In the genomic region with DNA sequence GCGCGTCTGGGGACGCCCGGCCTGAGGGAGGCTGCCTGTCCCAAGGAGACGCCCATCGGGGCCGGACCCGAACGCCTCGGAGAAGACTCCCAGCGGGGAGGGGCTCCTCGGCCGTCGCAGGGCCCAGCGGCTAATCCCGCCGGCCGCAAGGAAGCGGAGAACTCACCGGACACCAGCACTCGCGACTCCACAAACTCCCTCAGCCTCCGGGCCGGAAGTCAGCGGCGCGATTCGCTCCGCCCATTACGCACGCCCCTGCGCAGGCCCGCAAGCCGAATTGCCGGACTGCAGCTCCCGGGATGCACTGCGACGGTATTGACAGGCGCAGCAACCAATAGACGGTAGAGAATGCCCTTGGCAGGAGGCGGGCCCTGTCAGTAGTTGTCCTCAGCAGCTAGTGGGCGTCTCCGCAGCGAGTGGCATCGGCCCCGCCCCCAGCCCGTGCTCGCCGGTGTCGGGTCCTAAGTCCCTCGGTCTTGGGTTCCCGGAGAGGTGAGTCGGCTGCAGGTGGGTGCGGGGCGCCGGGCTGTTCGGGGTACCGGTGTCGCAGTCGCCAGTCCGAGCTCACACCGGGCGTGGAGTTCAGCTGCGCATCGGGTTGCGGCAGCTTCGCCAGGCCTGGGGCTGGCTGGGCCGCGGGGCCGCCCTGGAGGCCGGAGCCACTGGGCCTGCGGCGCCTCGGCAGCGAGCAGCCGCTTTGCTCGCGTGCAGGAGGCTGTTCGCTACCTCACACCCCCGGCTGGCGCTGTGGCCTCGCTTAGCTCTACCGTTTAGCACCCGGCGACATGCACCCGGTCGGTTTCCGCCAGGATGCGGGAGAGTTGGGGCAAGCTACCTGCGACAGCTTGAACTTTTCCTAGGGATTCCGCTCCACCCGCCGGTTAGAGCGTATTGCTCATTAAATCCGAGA, we compare ENCODE assay signal across 1 cellular context.
TF ChIP-seq lines count a peak whose summit lies in the region.

TSS of gene ZNF174 (plus strand) at position 437 of the 910 bp plus-strand sequence. CDS start 790 bp downstream, outside the sequence.
TSS of gene ZSCAN32 (minus strand) at position 226 of the 910 bp plus-strand sequence. CDS start 3,447 bp downstream, outside the sequence.

TF ChIP-seq in HepG2, 621 proteins besides CTCF, POLR2A, EP300 and RAD21 (continued from another document and continues in another):
- TF ChIP-seq MLXIP (CRISPR knock-in tag; IDR thresholded peaks at IDR 0.05; ENCODE audit: borderline replicate concordance) (no peak), DMAP1 (CRISPR knock-in tag; IDR thresholded peaks at IDR 0.05) (peak; percentile 63; the same call in 1 of the 2 replicates), TOPORS (CRISPR knock-in tag; IDR thresholded peaks at IDR 0.05) (peak; percentile 84; the same call in 1 of the 2 replicates), LCORL (IDR thresholded peaks at IDR 0.05) (no peak), LCORL (CRISPR knock-in tag; IDR thresholded peaks at IDR 0.05) (no peak), ZNF468 (CRISPR knock-in tag; IDR thresholded peaks at IDR 0.05) (no peak), ZNF253 (CRISPR knock-in tag; IDR thresholded peaks at IDR 0.05; ENCODE audit: borderline replicate concordance) (no peak), ZFY (CRISPR knock-in tag; IDR thresholded peaks at IDR 0.05) (peak; percentile 96), ZNF251 (CRISPR knock-in tag; IDR thresholded peaks at IDR 0.05) (no peak), ZNF550 (CRISPR knock-in tag; IDR thresholded peaks at IDR 0.05; ENCODE audit: borderline replicate concordance) (no peak), HNRNPLL (IDR thresholded peaks at IDR 0.05; ENCODE audit: low read depth, low read length, poor library complexity, severe bottlenecking) (peak; percentile 99), ZNF563 (CRISPR knock-in tag; IDR thresholded peaks at IDR 0.05) (peak; percentile 96), RFX5 (IDR thresholded peaks at IDR 0.05; ENCODE audit: low read depth, low read length) (no peak), ZFP91 (CRISPR knock-in tag; IDR thresholded peaks at IDR 0.05; ENCODE audit: borderline replicate concordance) (peak; percentile 93), CAMTA2 (CRISPR knock-in tag; IDR thresholded peaks at IDR 0.05; ENCODE audit: borderline replicate concordance) (peak; percentile 56; the same call in 1 of the 2 replicates), ZNF616 (CRISPR knock-in tag; IDR thresholded peaks at IDR 0.05; ENCODE audit: low read depth) (peak; percentile 81; the same call in 1 of the 2 replicates), ZNF383 (CRISPR knock-in tag; IDR thresholded peaks at IDR 0.05; ENCODE audit: borderline replicate concordance) (no peak), DPF2 (CRISPR knock-in tag; IDR thresholded peaks at IDR 0.05; ENCODE audit: borderline replicate concordance, low read depth) (no peak), ZNF576 (CRISPR knock-in tag; IDR thresholded peaks at IDR 0.05) (no peak), ZNF766 (CRISPR knock-in tag; IDR thresholded peaks at IDR 0.05; ENCODE audit: borderline replicate concordance) (peak; percentile 37; the same call in 1 of the 2 replicates), TEAD3 (CRISPR knock-in tag; optimal IDR thresholded peaks at IDR 0.05; ENCODE audit: borderline replicate concordance) (peak; percentile 70), ZNF530 (CRISPR knock-in tag; IDR thresholded peaks at IDR 0.05; ENCODE audit: low read depth) (no peak), ZNF333 (CRISPR knock-in tag; IDR thresholded peaks at IDR 0.05; ENCODE audit: borderline replicate concordance) (peak; percentile 83), TP53 (CRISPR knock-in tag; conservative IDR thresholded peaks at IDR 0.05) (no peak), SYNCRIP (IDR thresholded peaks at IDR 0.05; ENCODE audit: insufficient read depth, low read depth, low read length) (no peak), MBNL3 (CRISPR knock-in tag; conservative IDR thresholded peaks at IDR 0.05) (no peak), FOSL1 (CRISPR knock-in tag; IDR thresholded peaks at IDR 0.05; ENCODE audit: borderline replicate concordance) (peak; percentile 38; the same call in 1 of the 2 replicates), ZNF44 (CRISPR knock-in tag; IDR thresholded peaks at IDR 0.05) (0 out of 2 replicates have a peak, but pooled peaks have one; percentile 39), MLX (CRISPR knock-in tag; IDR thresholded peaks at IDR 0.05) (0 out of 2 replicates have a peak, but pooled peaks have one; percentile 23)
- TF ChIP-seq, protein P1, sequence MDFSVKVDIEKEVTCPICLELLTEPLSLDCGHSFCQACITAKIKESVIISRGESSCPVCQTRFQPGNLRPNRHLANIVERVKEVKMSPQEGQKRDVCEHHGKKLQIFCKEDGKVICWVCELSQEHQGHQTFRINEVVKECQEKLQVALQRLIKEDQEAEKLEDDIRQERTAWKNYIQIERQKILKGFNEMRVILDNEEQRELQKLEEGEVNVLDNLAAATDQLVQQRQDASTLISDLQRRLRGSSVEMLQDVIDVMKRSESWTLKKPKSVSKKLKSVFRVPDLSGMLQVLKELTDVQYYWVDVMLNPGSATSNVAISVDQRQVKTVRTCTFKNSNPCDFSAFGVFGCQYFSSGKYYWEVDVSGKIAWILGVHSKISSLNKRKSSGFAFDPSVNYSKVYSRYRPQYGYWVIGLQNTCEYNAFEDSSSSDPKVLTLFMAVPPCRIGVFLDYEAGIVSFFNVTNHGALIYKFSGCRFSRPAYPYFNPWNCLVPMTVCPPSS (IDR thresholded peaks at IDR 0.05), result no peak
- TF ChIP-seq, protein P2, sequence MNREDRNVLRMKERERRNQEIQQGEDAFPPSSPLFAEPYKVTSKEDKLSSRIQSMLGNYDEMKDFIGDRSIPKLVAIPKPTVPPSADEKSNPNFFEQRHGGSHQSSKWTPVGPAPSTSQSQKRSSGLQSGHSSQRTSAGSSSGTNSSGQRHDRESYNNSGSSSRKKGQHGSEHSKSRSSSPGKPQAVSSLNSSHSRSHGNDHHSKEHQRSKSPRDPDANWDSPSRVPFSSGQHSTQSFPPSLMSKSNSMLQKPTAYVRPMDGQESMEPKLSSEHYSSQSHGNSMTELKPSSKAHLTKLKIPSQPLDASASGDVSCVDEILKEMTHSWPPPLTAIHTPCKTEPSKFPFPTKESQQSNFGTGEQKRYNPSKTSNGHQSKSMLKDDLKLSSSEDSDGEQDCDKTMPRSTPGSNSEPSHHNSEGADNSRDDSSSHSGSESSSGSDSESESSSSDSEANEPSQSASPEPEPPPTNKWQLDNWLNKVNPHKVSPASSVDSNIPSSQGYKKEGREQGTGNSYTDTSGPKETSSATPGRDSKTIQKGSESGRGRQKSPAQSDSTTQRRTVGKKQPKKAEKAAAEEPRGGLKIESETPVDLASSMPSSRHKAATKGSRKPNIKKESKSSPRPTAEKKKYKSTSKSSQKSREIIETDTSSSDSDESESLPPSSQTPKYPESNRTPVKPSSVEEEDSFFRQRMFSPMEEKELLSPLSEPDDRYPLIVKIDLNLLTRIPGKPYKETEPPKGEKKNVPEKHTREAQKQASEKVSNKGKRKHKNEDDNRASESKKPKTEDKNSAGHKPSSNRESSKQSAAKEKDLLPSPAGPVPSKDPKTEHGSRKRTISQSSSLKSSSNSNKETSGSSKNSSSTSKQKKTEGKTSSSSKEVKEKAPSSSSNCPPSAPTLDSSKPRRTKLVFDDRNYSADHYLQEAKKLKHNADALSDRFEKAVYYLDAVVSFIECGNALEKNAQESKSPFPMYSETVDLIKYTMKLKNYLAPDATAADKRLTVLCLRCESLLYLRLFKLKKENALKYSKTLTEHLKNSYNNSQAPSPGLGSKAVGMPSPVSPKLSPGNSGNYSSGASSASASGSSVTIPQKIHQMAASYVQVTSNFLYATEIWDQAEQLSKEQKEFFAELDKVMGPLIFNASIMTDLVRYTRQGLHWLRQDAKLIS (CRISPR knock-in tag; IDR thresholded peaks at IDR 0.05), result no peak
- TF ChIP-seq, protein P3, sequence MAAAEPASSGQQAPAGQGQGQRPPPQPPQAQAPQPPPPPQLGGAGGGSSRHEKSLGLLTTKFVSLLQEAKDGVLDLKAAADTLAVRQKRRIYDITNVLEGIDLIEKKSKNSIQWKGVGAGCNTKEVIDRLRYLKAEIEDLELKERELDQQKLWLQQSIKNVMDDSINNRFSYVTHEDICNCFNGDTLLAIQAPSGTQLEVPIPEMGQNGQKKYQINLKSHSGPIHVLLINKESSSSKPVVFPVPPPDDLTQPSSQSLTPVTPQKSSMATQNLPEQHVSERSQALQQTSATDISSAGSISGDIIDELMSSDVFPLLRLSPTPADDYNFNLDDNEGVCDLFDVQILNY (CRISPR knock-in tag; conservative IDR thresholded peaks at IDR 0.05), result no peak
- TF ChIP-seq, protein P4, sequence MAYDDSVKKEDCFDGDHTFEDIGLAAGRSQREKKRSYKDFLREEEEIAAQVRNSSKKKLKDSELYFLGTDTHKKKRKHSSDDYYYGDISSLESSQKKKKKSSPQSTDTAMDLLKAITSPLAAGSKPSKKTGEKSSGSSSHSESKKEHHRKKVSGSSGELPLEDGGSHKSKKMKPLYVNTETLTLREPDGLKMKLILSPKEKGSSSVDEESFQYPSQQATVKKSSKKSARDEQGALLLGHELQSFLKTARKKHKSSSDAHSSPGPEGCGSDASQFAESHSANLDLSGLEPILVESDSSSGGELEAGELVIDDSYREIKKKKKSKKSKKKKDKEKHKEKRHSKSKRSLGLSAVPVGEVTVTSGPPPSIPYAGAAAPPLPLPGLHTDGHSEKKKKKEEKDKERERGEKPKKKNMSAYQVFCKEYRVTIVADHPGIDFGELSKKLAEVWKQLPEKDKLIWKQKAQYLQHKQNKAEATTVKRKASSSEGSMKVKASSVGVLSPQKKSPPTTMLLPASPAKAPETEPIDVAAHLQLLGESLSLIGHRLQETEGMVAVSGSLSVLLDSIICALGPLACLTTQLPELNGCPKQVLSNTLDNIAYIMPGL (CRISPR knock-in tag; IDR thresholded peaks at IDR 0.05; ENCODE audit: borderline replicate concordance in 1 of 2, low read depth in 1 of 2), result peak; percentile 73 to 84; a peak in 3 of 4 replicates
- TF ChIP-seq, protein P5, sequence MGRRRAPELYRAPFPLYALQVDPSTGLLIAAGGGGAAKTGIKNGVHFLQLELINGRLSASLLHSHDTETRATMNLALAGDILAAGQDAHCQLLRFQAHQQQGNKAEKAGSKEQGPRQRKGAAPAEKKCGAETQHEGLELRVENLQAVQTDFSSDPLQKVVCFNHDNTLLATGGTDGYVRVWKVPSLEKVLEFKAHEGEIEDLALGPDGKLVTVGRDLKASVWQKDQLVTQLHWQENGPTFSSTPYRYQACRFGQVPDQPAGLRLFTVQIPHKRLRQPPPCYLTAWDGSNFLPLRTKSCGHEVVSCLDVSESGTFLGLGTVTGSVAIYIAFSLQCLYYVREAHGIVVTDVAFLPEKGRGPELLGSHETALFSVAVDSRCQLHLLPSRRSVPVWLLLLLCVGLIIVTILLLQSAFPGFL (CRISPR knock-in tag; IDR thresholded peaks at IDR 0.05), result peak; percentile 60; the same call in 1 of the 2 replicates
- TF ChIP-seq, protein P6, sequence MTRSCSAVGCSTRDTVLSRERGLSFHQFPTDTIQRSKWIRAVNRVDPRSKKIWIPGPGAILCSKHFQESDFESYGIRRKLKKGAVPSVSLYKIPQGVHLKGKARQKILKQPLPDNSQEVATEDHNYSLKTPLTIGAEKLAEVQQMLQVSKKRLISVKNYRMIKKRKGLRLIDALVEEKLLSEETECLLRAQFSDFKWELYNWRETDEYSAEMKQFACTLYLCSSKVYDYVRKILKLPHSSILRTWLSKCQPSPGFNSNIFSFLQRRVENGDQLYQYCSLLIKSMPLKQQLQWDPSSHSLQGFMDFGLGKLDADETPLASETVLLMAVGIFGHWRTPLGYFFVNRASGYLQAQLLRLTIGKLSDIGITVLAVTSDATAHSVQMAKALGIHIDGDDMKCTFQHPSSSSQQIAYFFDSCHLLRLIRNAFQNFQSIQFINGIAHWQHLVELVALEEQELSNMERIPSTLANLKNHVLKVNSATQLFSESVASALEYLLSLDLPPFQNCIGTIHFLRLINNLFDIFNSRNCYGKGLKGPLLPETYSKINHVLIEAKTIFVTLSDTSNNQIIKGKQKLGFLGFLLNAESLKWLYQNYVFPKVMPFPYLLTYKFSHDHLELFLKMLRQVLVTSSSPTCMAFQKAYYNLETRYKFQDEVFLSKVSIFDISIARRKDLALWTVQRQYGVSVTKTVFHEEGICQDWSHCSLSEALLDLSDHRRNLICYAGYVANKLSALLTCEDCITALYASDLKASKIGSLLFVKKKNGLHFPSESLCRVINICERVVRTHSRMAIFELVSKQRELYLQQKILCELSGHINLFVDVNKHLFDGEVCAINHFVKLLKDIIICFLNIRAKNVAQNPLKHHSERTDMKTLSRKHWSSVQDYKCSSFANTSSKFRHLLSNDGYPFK (CRISPR knock-in tag; IDR thresholded peaks at IDR 0.05; ENCODE audit: borderline replicate concordance), result peak; percentile 89; the same call in 1 of the 2 replicates
